In genomic region chr1:161427733-161428516, GRCh38 we compare ENCODE assay signal across 8 cellular contexts.
DNase-seq lines count a peak whose midpoint lies in the region; ATAC-seq and TF ChIP-seq lines count a peak whose summit lies in the region.

No MANE protein-coding gene starts in this region.

- H3K9me3 ChIP-seq in AG04450 (ENCODE audit: control insufficient read depth, insufficient read depth, low read length), result no peaks in the 10 kb centered on the region
- H3K9me3 ChIP-seq in lower lobe of right lung, result no peaks in the 10 kb centered on the region
- no peaks in the 10 kb centered on the region for H3K9me3 ChIP-seq in ovary
- H3K9me3 ChIP-seq in esophagus muscularis mucosa, result no peaks in the 10 kb centered on the region

- peak overlapping the region; percentile 87 for H3K27ac Mint-ChIP-seq in activated naive CD4-positive, alpha-beta T cell treated with anti-CD3 and anti-CD28 coated beads, Interleukin-2, amount 50 U/mL, for 24 hours

- H3K27me3 ChIP-seq in AG04450 (ENCODE audit: control insufficient read depth, insufficient read depth, low read length), result peaks cover 4% of the 10 kb centered on the region
- no peaks in the 10 kb centered on the region for H3K27me3 ChIP-seq in lower lobe of right lung (ENCODE audit: low read depth)
- H3K27me3 ChIP-seq in ovary, result no peaks in the 10 kb centered on the region
- H3K27me3 ChIP-seq in esophagus muscularis mucosa, result peaks cover 0 to 50% (median 6%) of the 10 kb centered on the region in 4 donors

- H3K36me3 ChIP-seq in lower lobe of right lung (no peaks in the 10 kb centered on the region), ovary (no peaks in the 10 kb centered on the region), esophagus muscularis mucosa (no peaks in the 10 kb centered on the region)

- H3K27me3 Mint-ChIP-seq in activated naive CD4-positive, alpha-beta T cell treated with anti-CD3 and anti-CD28 coated beads, Interleukin-2, amount 50 U/mL, for 24 hours, result peaks cover 40% of the 10 kb centered on the region

- no peak overlapping the region for H3K4me3 Mint-ChIP-seq in activated naive CD4-positive, alpha-beta T cell treated with anti-CD3 and anti-CD28 coated beads, Interleukin-2, amount 50 U/mL, for 24 hours

- 27 to 36% (median 28%) methylated on average over 18 of the region's 18 CpGs for WGBS in ovary, 3 donors
- WGBS in esophagus muscularis mucosa, result 32% methylated on average over 18 of the region's 18 CpGs

- H3K4me1 Mint-ChIP-seq in activated naive CD4-positive, alpha-beta T cell treated with anti-CD3 and anti-CD28 coated beads, Interleukin-2, amount 50 U/mL, for 24 hours, result no peaks in the 10 kb centered on the region

- TF ChIP-seq EP300 in ovary (IDR thresholded peaks at IDR 0.05) (no peak), esophagus muscularis mucosa (IDR thresholded peaks at IDR 0.05) (no peak)

- DNase-seq in AG04450 (ENCODE audit: low read depth, low spot score), result no peak
- DNase-seq in lower lobe of right lung, result no peak
- DNase-seq in ovary, result no peak
- DNase-seq in esophagus muscularis mucosa (ENCODE audit: extremely low spot score), result no peak

- CTCF ChIA-PET in AG04450 (lab: Charles Lee), result interaction anchor here (1.3 kb wide), 1 partner anchor 12 kb away, joined by 3 read pairs; no protein-coding TSS in a partner anchor

- no peaks in the 10 kb centered on the region for H3K9me3 Mint-ChIP-seq in activated naive CD4-positive, alpha-beta T cell treated with anti-CD3 and anti-CD28 coated beads, Interleukin-2, amount 50 U/mL, for 24 hours

- TF ChIP-seq POLR2A in ovary (IDR thresholded peaks at IDR 0.05) (no peak), esophagus muscularis mucosa (IDR thresholded peaks at IDR 0.05; ENCODE audit: low read depth) (no peak)

- ATAC-seq in HG03045 (IDR thresholded peaks at IDR 0.05; ENCODE audit: unreplicated experiment) (peak; percentile 55), lower lobe of right lung (peak; percentile 63 to 90), GM19397 (IDR thresholded peaks at IDR 0.05; ENCODE audit: unreplicated experiment) (no peak), GM18520 (IDR thresholded peaks at IDR 0.05; ENCODE audit: unreplicated experiment) (no peak)

- intact Hi-C loops in lower lobe of right lung (cut with DNase I), result no loop called here
- intact Hi-C loops in ovary (cut with DNase I), result no loop called here
- intact Hi-C loops in esophagus muscularis mucosa (cut with DNase I), result no loop called here

- no peak for TF ChIP-seq CTCF in AG04450 (IDR thresholded peaks at IDR 0.05; ENCODE audit: low read depth, low read length)
- TF ChIP-seq CTCF in lower lobe of right lung (IDR thresholded peaks at IDR 0.05), result no peak
- no peak for TF ChIP-seq CTCF in ovary (IDR thresholded peaks at IDR 0.05)
- no peak for TF ChIP-seq CTCF in esophagus muscularis mucosa (IDR thresholded peaks at IDR 0.05)

- H3K27ac ChIP-seq in AG04450 (ENCODE audit: low read depth, low read length) (no peak overlapping the region), lower lobe of right lung (peak overlapping the region; percentile 24), ovary (no peak overlapping the region), esophagus muscularis mucosa (replicated peaks in 1 of 4) (no peak overlapping the region)

- H3K36me3 Mint-ChIP-seq in activated naive CD4-positive, alpha-beta T cell treated with anti-CD3 and anti-CD28 coated beads, Interleukin-2, amount 50 U/mL, for 24 hours, result peaks cover 5% of the 10 kb centered on the region

- POLR2A ChIA-PET in AG04450 (lab: Yijun Ruan, JAX), result no interaction called here

- H3K4me3 ChIP-seq in AG04450 (ENCODE audit: low read depth, low read length) (peak overlapping the region; percentile 23), lower lobe of right lung (peak overlapping the region; percentile 2), ovary (no peak overlapping the region), esophagus muscularis mucosa (no peak overlapping the region)

- H3K4me1 ChIP-seq in lower lobe of right lung (no peaks in the 10 kb centered on the region), ovary (ENCODE audit: insufficient read depth) (no peaks in the 10 kb centered on the region), esophagus muscularis mucosa (peaks cover 0 to 5% (median 0%) of the 10 kb centered on the region in 4 donors)

Comparison
In these comparisons a context has a peak if more than half of its experiments do, and no peak if none do; other contexts are left out.
1. H3K4me3 ChIP-seq: peak in AG04450 (single experiment) and lower lobe of right lung (single experiment); none in ovary (single experiment) and esophagus muscularis mucosa (0 of 4).
2. ATAC-seq: peak in HG03045 (single experiment) and lower lobe of right lung (2 of 2); none in GM19397 (single experiment) and GM18520 (single experiment).